13 cellular contexts compared by ENCODE assay signal in the genomic region with DNA sequence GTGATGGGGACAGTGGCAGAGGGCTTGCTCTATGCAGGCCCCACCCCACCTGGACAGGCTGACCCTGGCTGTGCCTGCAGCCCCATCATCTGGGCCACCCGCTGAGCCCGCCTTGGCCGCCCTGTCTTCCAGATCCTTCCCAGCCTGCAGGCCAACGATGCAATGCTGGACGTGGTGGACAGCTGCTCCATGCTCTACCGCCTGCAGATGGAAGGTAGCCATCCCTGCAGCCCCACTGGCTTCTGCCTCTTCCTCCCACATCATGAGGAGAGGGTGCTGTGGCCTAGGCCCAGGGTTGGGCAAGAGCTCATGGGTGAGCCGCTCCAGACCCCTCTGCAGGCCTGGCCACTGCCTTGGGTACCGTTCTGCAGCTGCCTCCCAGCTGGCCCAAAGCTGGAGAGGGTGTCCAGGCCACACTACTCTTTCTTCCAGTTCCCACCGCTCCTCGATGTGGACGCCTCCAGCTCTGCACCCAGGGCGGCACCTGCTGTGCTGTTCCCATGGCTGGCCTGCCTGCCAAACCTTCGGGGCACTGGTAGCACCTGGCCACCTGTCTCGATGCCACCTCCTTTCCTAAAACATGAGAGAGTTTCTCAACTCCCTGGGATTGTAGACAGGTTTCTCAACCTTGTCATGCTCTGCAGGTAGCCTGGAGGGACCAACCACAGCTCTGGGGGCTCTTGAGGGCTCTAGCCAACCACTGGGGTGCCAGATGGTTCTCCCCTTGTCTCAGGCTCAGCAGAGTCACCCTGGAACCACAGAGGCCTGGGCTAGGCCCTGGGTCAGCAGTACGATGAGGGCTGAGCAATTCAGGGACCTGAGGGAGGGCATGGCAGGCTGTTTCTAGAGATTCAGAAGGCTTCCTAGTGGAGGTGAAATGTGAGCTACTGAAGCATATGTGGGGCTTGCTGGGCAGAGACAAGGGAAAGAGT. TPM values are rescaled to one million over a fixed set of nuclear protein-coding genes. Genes with fewer than 3 reads are reported as not detected.
DNase-seq lines count a peak whose midpoint lies in the region; ATAC-seq and TF ChIP-seq lines count a peak whose summit lies in the region.
"Had no signal": no experiment of that assay in that cellular context is flagged by ENCODE, and none has a peak within 500 bp of the region (broad histone marks: within the 10 kb centered on the region; RNA-seq: fewer than 3 reads in every experiment).

No MANE protein-coding gene starts in this region.

- ATAC-seq in right cardiac atrium (no peak), GM19463 (IDR thresholded peaks at IDR 0.05; ENCODE audit: unreplicated experiment) (no peak)
- no peak for ATAC-seq in stimulated activated effector memory CD8-positive, alpha-beta T cell treated with anti-CD3 and anti-CD28 coated beads, Interleukin-12 subunit alpha, Interleukin-12 subunit beta, amount 100 ng/mL, for 72 hours

- 89% methylated on average over 15 of the region's 15 CpGs for WGBS in right cardiac atrium

- H3K4me3 ChIP-seq in Peyer's patch (peak overlapping the region in 3 of 4 donors; percentile 16 to 29 (median 23)), right cardiac atrium (ENCODE audit: low read length) (no peak overlapping the region)

- H3K4me3 Mint-ChIP-seq in activated CD4-positive, alpha-beta T cell treated with anti-CD3 and anti-CD28 coated beads, Interleukin-2, amount 10 ng/mL, durations not matched to agents 7 days and 5 days, result peak overlapping the region; percentile 54
- H3K4me3 Mint-ChIP-seq in stimulated activated effector memory CD8-positive, alpha-beta T cell treated with anti-CD3 and anti-CD28 coated beads, Interleukin-12 subunit alpha, Interleukin-12 subunit beta, amount 100 ng/mL, for 72 hours, result peak overlapping the region; percentile 83
- H3K4me3 Mint-ChIP-seq: nephron had no signal

- POLR2A ChIA-PET in activated CD4-positive, alpha-beta T cell treated with anti-CD3 and anti-CD28 coated beads, Interleukin-2, amount 10 ng/mL, durations not matched to agents 7 days and 5 days (lab: Charles Lee), result no interaction called here

- intact Hi-C loops in right cardiac atrium (cut with DNase I), result no loop called here

- peaks cover 8% of the 10 kb centered on the region for H3K36me3 Mint-ChIP-seq in activated CD4-positive, alpha-beta T cell treated with anti-CD3 and anti-CD28 coated beads, Interleukin-2, amount 10 ng/mL, durations not matched to agents 7 days and 5 days (ENCODE audit: low read depth)
- H3K36me3 Mint-ChIP-seq in stimulated activated effector memory CD8-positive, alpha-beta T cell treated with anti-CD3 and anti-CD28 coated beads, Interleukin-12 subunit alpha, Interleukin-12 subunit beta, amount 100 ng/mL, for 72 hours, result peaks cover 81% of the 10 kb centered on the region

- CTCF ChIA-PET in activated CD4-positive, alpha-beta T cell treated with anti-CD3 and anti-CD28 coated beads, Interleukin-2, amount 10 ng/mL, durations not matched to agents 7 days and 5 days (lab: Charles Lee), result interaction anchor here (0.6 to 3.2 kb wide), 7 partner anchors 9 to 1764 kb away, joined by 3 to 12 read pairs (median 5); a partner anchor contains a TSS

- no peak for TF ChIP-seq CTCF in Peyer's patch (IDR thresholded peaks at IDR 0.05)

- no peak for TF ChIP-seq POLR2A in Peyer's patch (IDR thresholded peaks at IDR 0.05)

- H3K27me3 ChIP-seq in Peyer's patch, result no peaks in the 10 kb centered on the region
- no peaks in the 10 kb centered on the region for H3K27me3 ChIP-seq in right cardiac atrium (ENCODE audit: control insufficient read depth, insufficient read depth)
- H3K27me3 ChIP-seq: brain microvascular endothelial cell had no signal

- peak overlapping the region; percentile 58 to 77 (median 66) for H3K27ac ChIP-seq in Peyer's patch
- H3K27ac ChIP-seq in right cardiac atrium (ENCODE audit: low read length), result peak overlapping the region; percentile 78
- H3K27ac ChIP-seq: brain microvascular endothelial cell had no signal

- no peaks in the 10 kb centered on the region for H3K27me3 Mint-ChIP-seq in activated CD4-positive, alpha-beta T cell treated with anti-CD3 and anti-CD28 coated beads, Interleukin-2, amount 10 ng/mL, durations not matched to agents 7 days and 5 days

- DNase-seq in activated CD4-positive, alpha-beta T cell treated with anti-CD3 and anti-CD28 coated beads, Interleukin-2, amount 10 ng/mL, durations not matched to agents 7 days and 5 days, result no peak
- DNase-seq in activated CD4-positive, alpha-beta T cell treated with anti-CD3 and anti-CD28 coated beads for 4 hours, result no peak
- DNase-seq in Peyer's patch (peak in 1 of 3 donors; percentile 40), right cardiac atrium (peak in 1 of 3 donors; percentile 48), COR-L47 (lab: John Stamatoyannopoulos, UW) (no peak)
- no peak for DNase-seq in stimulated activated effector memory CD8-positive, alpha-beta T cell treated with anti-CD3 and anti-CD28 coated beads, Interleukin-12 subunit alpha, Interleukin-12 subunit beta, amount 100 ng/mL, for 72 hours (ENCODE audit: low spot score in 2 of 2)
- no peak for DNase-seq in stimulated activated CD4-positive, alpha-beta T cell treated with anti-CD3 and anti-CD28 coated beads, Interleukin-4, amount 100 ng/mL, for 1 hour
- DNase-seq: ACHN; brain microvascular endothelial cell; stimulated activated CD4-positive, alpha-beta T cell treated with anti-CD3 and anti-CD28 coated beads, Interleukin-12 subunit alpha, Interleukin-12 subunit beta, amount 100 ng/mL, for 4 hours had no signal

- peak overlapping the region; percentile 86 for H3K27ac Mint-ChIP-seq in activated CD4-positive, alpha-beta T cell treated with anti-CD3 and anti-CD28 coated beads, Interleukin-2, amount 10 ng/mL, durations not matched to agents 7 days and 5 days
- H3K27ac Mint-ChIP-seq in stimulated activated effector memory CD8-positive, alpha-beta T cell treated with anti-CD3 and anti-CD28 coated beads, Interleukin-12 subunit alpha, Interleukin-12 subunit beta, amount 100 ng/mL, for 72 hours, result peak overlapping the region; percentile 98
- H3K27ac Mint-ChIP-seq: nephron had no signal

- H3K36me3 ChIP-seq in Peyer's patch, result peaks cover 0 to 100% (median 0%) of the 10 kb centered on the region in 3 donors

- H3K4me1 ChIP-seq in Peyer's patch (peaks cover 3 to 22% (median 6%) of the 10 kb centered on the region in 4 donors), right cardiac atrium (ENCODE audit: control insufficient read depth, insufficient read depth, low read length) (peaks cover 3% of the 10 kb centered on the region)

- H3K9me3 Mint-ChIP-seq in activated CD4-positive, alpha-beta T cell treated with anti-CD3 and anti-CD28 coated beads, Interleukin-2, amount 10 ng/mL, durations not matched to agents 7 days and 5 days, result peaks cover under 1% of the 10 kb centered on the region
- H3K9me3 Mint-ChIP-seq in stimulated activated effector memory CD8-positive, alpha-beta T cell treated with anti-CD3 and anti-CD28 coated beads, Interleukin-12 subunit alpha, Interleukin-12 subunit beta, amount 100 ng/mL, for 72 hours, result peaks cover 2% of the 10 kb centered on the region
- H3K9me3 Mint-ChIP-seq: nephron had no signal

- H3K9me3 ChIP-seq in Peyer's patch (no peaks in the 10 kb centered on the region), right cardiac atrium (ENCODE audit: control insufficient read depth, low read length) (no peaks in the 10 kb centered on the region)

- H3K4me1 Mint-ChIP-seq in activated CD4-positive, alpha-beta T cell treated with anti-CD3 and anti-CD28 coated beads, Interleukin-2, amount 10 ng/mL, durations not matched to agents 7 days and 5 days, result peaks cover 17% of the 10 kb centered on the region
- H3K4me1 Mint-ChIP-seq in stimulated activated effector memory CD8-positive, alpha-beta T cell treated with anti-CD3 and anti-CD28 coated beads, Interleukin-12 subunit alpha, Interleukin-12 subunit beta, amount 100 ng/mL, for 72 hours, result peaks cover 38% of the 10 kb centered on the region
- H3K4me1 Mint-ChIP-seq: nephron had no signal

RNA-seq across cellular contexts. Expression of a gene that starts 9.5 kb away (rescaled TPM):
- total RNA-seq in activated CD4-positive, alpha-beta T cell treated with anti-CD3 and anti-CD28 coated beads, Interleukin-2, amount 10 ng/mL, durations not matched to agents 7 days and 5 days, result 100 to 1,000 TPM in 1 of 2 experiments, 10 to 100 TPM in 1; 96.4 to 103 TPM
- total RNA-seq in Peyer's patch, result 10 to 100 TPM in 1 of 4 donors, 1 to 10 TPM in 3; 2.3 to 14.9 (median 5.9) TPM
- total RNA-seq in right cardiac atrium, result 1 to 10 TPM in 3 of 4 donors, under 1 TPM in 1; 0.42 to 1.8 (median 1.2) TPM
- 0.50 TPM for polyA plus RNA-seq in right cardiac atrium

RNA-seq across cellular contexts. Expression of a gene that starts 19.4 kb away (rescaled TPM):
- total RNA-seq in activated CD4-positive, alpha-beta T cell treated with anti-CD3 and anti-CD28 coated beads, Interleukin-2, amount 10 ng/mL, durations not matched to agents 7 days and 5 days, result 10 to 100 TPM; 11.4 to 12.5 TPM
- 100 to 1,000 TPM; 173 to 606 (median 587) TPM for total RNA-seq in Peyer's patch
- 10 to 100 TPM; 22.4 to 30.7 (median 27.8) TPM for total RNA-seq in right cardiac atrium
- polyA plus RNA-seq in right cardiac atrium, result 16.6 TPM

RNA-seq across cellular contexts. Expression of a gene that starts 24.1 kb away (rescaled TPM):
- total RNA-seq in activated CD4-positive, alpha-beta T cell treated with anti-CD3 and anti-CD28 coated beads, Interleukin-2, amount 10 ng/mL, durations not matched to agents 7 days and 5 days, result not detected
- total RNA-seq in Peyer's patch (1 to 10 TPM in 1 of 4 donors, under 1 TPM in 2, not detected in 1; 0.13 to 1.3 (median 0.35) TPM), right cardiac atrium (under 1 TPM; 0.06 to 0.25 (median 0.10) TPM)
- polyA plus RNA-seq in right cardiac atrium, result 0.07 TPM
- total RNA-seq: Daoy had no signal

RNA-seq across cellular contexts. Expression of a gene that starts 37.1 kb away (rescaled TPM):
- total RNA-seq in activated CD4-positive, alpha-beta T cell treated with anti-CD3 and anti-CD28 coated beads, Interleukin-2, amount 10 ng/mL, durations not matched to agents 7 days and 5 days, result 10 to 100 TPM in 1 of 2 experiments, 1 to 10 TPM in 1; 9.2 to 10.8 TPM
- 10 to 100 TPM in 3 of 4 donors, 1 to 10 TPM in 1; 7.0 to 23.9 (median 12.1) TPM for total RNA-seq in Peyer's patch
- 10 to 100 TPM in 1 of 4 donors, 1 to 10 TPM in 3; 8.9 to 10.4 (median 9.2) TPM for total RNA-seq in right cardiac atrium
- polyA plus RNA-seq in right cardiac atrium, result 10.5 TPM

RNA-seq across cellular contexts. Expression of a gene that starts 48.3 kb away (rescaled TPM):
- total RNA-seq in activated CD4-positive, alpha-beta T cell treated with anti-CD3 and anti-CD28 coated beads, Interleukin-2, amount 10 ng/mL, durations not matched to agents 7 days and 5 days, result 10 to 100 TPM; 74.3 to 74.4 TPM
- 100 to 1,000 TPM in 1 of 4 donors, 10 to 100 TPM in 3; 35.2 to 101 (median 83.3) TPM for total RNA-seq in Peyer's patch
- 10 to 100 TPM; 31.5 to 48.7 (median 38.9) TPM for total RNA-seq in right cardiac atrium
- polyA plus RNA-seq in right cardiac atrium, result 40.2 TPM

Comparison
In these comparisons a context has a peak if more than half of its experiments do, and no peak if none do; other contexts are left out.
1. RNA of a gene that starts 9.5 kb away (total RNA-seq): 96.4 to 103 TPM in activated CD4-positive, alpha-beta T cell treated with anti-CD3 and anti-CD28 coated beads, Interleukin-2, amount 10 ng/mL, durations not matched to agents 7 days and 5 days; 2.3 to 14.9 TPM in Peyer's patch and 0.42 to 1.8 TPM in right cardiac atrium; every median in the first group is over 4 times any median in the second.
2. RNA of a gene that starts 19.4 kb away (total RNA-seq): 173 to 606 TPM in Peyer's patch; 22.4 to 30.7 TPM in right cardiac atrium and 11.4 to 12.5 TPM in activated CD4-positive, alpha-beta T cell treated with anti-CD3 and anti-CD28 coated beads, Interleukin-2, amount 10 ng/mL, durations not matched to agents 7 days and 5 days; every median in the first group is over 4 times any median in the second.